ENCODE assay signal across 9 cellular contexts in genomic region chr19:38433268-38433733, GRCh38. TPM values are rescaled to one million over a fixed set of nuclear protein-coding genes. Genes with fewer than 3 reads are reported as not detected.
DNase-seq lines count a peak whose midpoint lies in the region; ATAC-seq and TF ChIP-seq lines count a peak whose summit lies in the region.
"Had no signal": no experiment of that assay in that cellular context is flagged by ENCODE, and none has a peak within 500 bp of the region (broad histone marks: within the 10 kb centered on the region; RNA-seq: fewer than 3 reads in every experiment).

Gene RYR1, plus strand, starts transcription at chr19:38433691. Its CDS starts 139 bp downstream, at chr19:38433830.

- peak; percentile 88 for DNase-seq in GM10248 (ENCODE audit: extremely low spot score)
- DNase-seq in SK-MEL-5 (ENCODE audit: low read depth, low spot score) = peak; percentile 45
- DNase-seq in astrocyte of the hippocampus (ENCODE audit: low read depth, low spot score) = peak; percentile 24
- peak; percentile 43 to 69 for DNase-seq in stimulated activated effector memory CD8-positive, alpha-beta T cell treated with anti-CD3 and anti-CD28 coated beads, Interleukin-12 subunit alpha, Interleukin-12 subunit beta, amount 100 ng/mL, for 72 hours (ENCODE audit: low spot score in 2 of 2)
- no peak for DNase-seq in GOT3 (lab: John Stamatoyannopoulos, UW)
- no peak for DNase-seq in NCI-H69 (lab: John Stamatoyannopoulos, UW)

- peak within 1 kb of the TSS; percentile 63 for H3K4me3 Mint-ChIP-seq in stimulated activated effector memory CD8-positive, alpha-beta T cell treated with anti-CD3 and anti-CD28 coated beads, Interleukin-12 subunit alpha, Interleukin-12 subunit beta, amount 100 ng/mL, for 72 hours

- no peak for TF ChIP-seq CTCF in GM10248 (IDR thresholded peaks at IDR 0.05; ENCODE audit: control extremely low read depth, extremely low read depth, low read depth, missing control alignments)

- peak; percentile 79 for ATAC-seq in stimulated activated effector memory CD8-positive, alpha-beta T cell treated with anti-CD3 and anti-CD28 coated beads, Interleukin-12 subunit alpha, Interleukin-12 subunit beta, amount 100 ng/mL, for 72 hours
- ATAC-seq in GM18502 (IDR thresholded peaks at IDR 0.05; ENCODE audit: poor library complexity, unreplicated experiment) = no peak

- peaks cover 33% of the 10 kb centered on the region for H3K4me1 Mint-ChIP-seq in stimulated activated effector memory CD8-positive, alpha-beta T cell treated with anti-CD3 and anti-CD28 coated beads, Interleukin-12 subunit alpha, Interleukin-12 subunit beta, amount 100 ng/mL, for 72 hours

- peaks cover 29% of the 10 kb centered on the region for H3K36me3 Mint-ChIP-seq in stimulated activated effector memory CD8-positive, alpha-beta T cell treated with anti-CD3 and anti-CD28 coated beads, Interleukin-12 subunit alpha, Interleukin-12 subunit beta, amount 100 ng/mL, for 72 hours

- peak within 1 kb of the TSS; percentile 23 for H3K27ac Mint-ChIP-seq in stimulated activated effector memory CD8-positive, alpha-beta T cell treated with anti-CD3 and anti-CD28 coated beads, Interleukin-12 subunit alpha, Interleukin-12 subunit beta, amount 100 ng/mL, for 72 hours

- POLR2A ChIA-PET in GM10248 (lab: Yijun Ruan, JAX) = no interaction called here

- H3K27ac ChIP-seq in layer of hippocampus (ENCODE audit: low read depth, low read length) = peak within 1 kb of the TSS; percentile 46
- H3K27ac ChIP-seq: tibial nerve had no signal

- CTCF ChIA-PET in GM10248 (lab: Yijun Ruan, JAX) = no interaction called here

- no peaks in the 10 kb centered on the region for H3K9me3 Mint-ChIP-seq in stimulated activated effector memory CD8-positive, alpha-beta T cell treated with anti-CD3 and anti-CD28 coated beads, Interleukin-12 subunit alpha, Interleukin-12 subunit beta, amount 100 ng/mL, for 72 hours

- H3K27me3 ChIP-seq in layer of hippocampus (ENCODE audit: control insufficient read depth, insufficient read depth, low read length) = peaks cover 5% of the 10 kb centered on the region

- in situ Hi-C loops in SK-MEL-5 (cut with HindIII; ENCODE audit: low pct_unique_long_range_greater_than_20kb, low sequenced_read_pairs) = no loop called here

RNA-seq across cellular contexts. Expression of gene RYR1, which starts in this region (rescaled TPM):
- total RNA-seq in SK-MEL-5 (2014; rRNA removed; shearing (Covaris generic)) = 0.03 TPM in 1 of 2 replicates, not detected in the other
- polyA plus RNA-seq in SK-MEL-5 (2015; cell fraction: cytosol; rRNA removed) = 0.06 and 0.98 TPM in 2 replicates
- polyA plus RNA-seq in SK-MEL-5 (2015; cell fraction: nucleus; rRNA removed) = 0.05 and 0.06 TPM in 2 replicates

Comparison
In these comparisons a context has a peak if more than half of its experiments do, and no peak if none do; other contexts are left out.
1. Peak in DNase-seq in SK-MEL-5; RNA of the gene not detected or under 1 TPM.
2. DNase-seq: peak in GM10248 (single experiment), astrocyte of the hippocampus (single experiment) and stimulated activated effector memory CD8-positive, alpha-beta T cell treated with anti-CD3 and anti-CD28 coated beads, Interleukin-12 subunit alpha, Interleukin-12 subunit beta, amount 100 ng/mL, for 72 hours (2 of 2); none in GOT3 (single experiment) and NCI-H69 (single experiment).